ENCODE assay signal across 10 cellular contexts in genomic region chr12:132492522-132492921, GRCh38. TPM values are rescaled to one million over a fixed set of nuclear protein-coding genes. Genes with fewer than 3 reads are reported as not detected.
DNase-seq lines count a peak whose midpoint lies in the region; ATAC-seq lines count a peak whose summit lies in the region.
"Had no signal": no experiment of that assay in that cellular context is flagged by ENCODE, and none has a peak within 500 bp of the region (broad histone marks: within the 10 kb centered on the region; RNA-seq: fewer than 3 reads in every experiment).

No MANE protein-coding gene starts in this region.

- peak overlapping the region; percentile 78 for H3K27ac Mint-ChIP-seq in activated CD4-positive, alpha-beta T cell treated with anti-CD3 and anti-CD28 coated beads, Interleukin-2, amount 10 ng/mL, durations not matched to agents 7 days and 5 days
- peak overlapping the region in 2 of 3 donors; percentile 89 to 92 for H3K27ac Mint-ChIP-seq in IgD-negative memory B cell
- peak overlapping the region; percentile 83 for H3K27ac Mint-ChIP-seq in stimulated activated memory B cell treated with anti-CD40 and anti-IgM and Interleukin-4, amounts not matched to agents 10 μg/mL and 1 μg/mL and 100 μg/mL, for 72 hours

- no peaks in the 10 kb centered on the region for H3K27me3 ChIP-seq in duodenal mucosa (ENCODE audit: control insufficient read depth in 1 of 2, insufficient read depth in 2 of 2, low read length in 2 of 2)

- no peak overlapping the region for H3K27ac ChIP-seq in duodenal mucosa (ENCODE audit: low read depth, low read length)
- H3K27ac ChIP-seq: KMS-11 had no signal

- peaks cover 8% of the 10 kb centered on the region for H3K36me3 Mint-ChIP-seq in activated CD4-positive, alpha-beta T cell treated with anti-CD3 and anti-CD28 coated beads, Interleukin-2, amount 10 ng/mL, durations not matched to agents 7 days and 5 days (ENCODE audit: low read depth)
- H3K36me3 Mint-ChIP-seq in IgD-negative memory B cell, result peaks cover 5% of the 10 kb centered on the region
- peaks cover 22% of the 10 kb centered on the region for H3K36me3 Mint-ChIP-seq in stimulated activated memory B cell treated with anti-CD40 and anti-IgM and Interleukin-4, amounts not matched to agents 10 μg/mL and 1 μg/mL and 100 μg/mL, for 72 hours

- no peaks in the 10 kb centered on the region for H3K36me3 ChIP-seq in duodenal mucosa (ENCODE audit: control insufficient read depth in 1 of 2, insufficient read depth in 2 of 2, low read length in 2 of 2)

- no peaks in the 10 kb centered on the region for H3K9me3 Mint-ChIP-seq in activated CD4-positive, alpha-beta T cell treated with anti-CD3 and anti-CD28 coated beads, Interleukin-2, amount 10 ng/mL, durations not matched to agents 7 days and 5 days
- no peaks in the 10 kb centered on the region for H3K9me3 Mint-ChIP-seq in IgD-negative memory B cell
- H3K9me3 Mint-ChIP-seq in stimulated activated memory B cell treated with anti-CD40 and anti-IgM and Interleukin-4, amounts not matched to agents 10 μg/mL and 1 μg/mL and 100 μg/mL, for 72 hours, result no peaks in the 10 kb centered on the region

- peak; percentile 61 for ATAC-seq in stimulated activated memory B cell treated with anti-CD40 and anti-IgM and Interleukin-4, amounts not matched to agents 10 μg/mL and 1 μg/mL and 100 μg/mL, for 72 hours
- no peak for ATAC-seq in HG03354 (IDR thresholded peaks at IDR 0.05; ENCODE audit: poor library complexity, severe bottlenecking, unreplicated experiment)

- peak overlapping the region in 1 of 2 donors; percentile 16 for H3K9ac ChIP-seq in duodenal mucosa (ENCODE audit: low read depth in 1 of 2, low read length in 2 of 2)
- H3K9ac ChIP-seq: KMS-11 had no signal

- no peaks in the 10 kb centered on the region for H3K27me3 Mint-ChIP-seq in activated CD4-positive, alpha-beta T cell treated with anti-CD3 and anti-CD28 coated beads, Interleukin-2, amount 10 ng/mL, durations not matched to agents 7 days and 5 days
- H3K27me3 Mint-ChIP-seq in IgD-negative memory B cell, result no peaks in the 10 kb centered on the region
- H3K27me3 Mint-ChIP-seq in stimulated activated memory B cell treated with anti-CD40 and anti-IgM and Interleukin-4, amounts not matched to agents 10 μg/mL and 1 μg/mL and 100 μg/mL, for 72 hours, result no peaks in the 10 kb centered on the region

- CTCF ChIA-PET in activated CD4-positive, alpha-beta T cell treated with anti-CD3 and anti-CD28 coated beads, Interleukin-2, amount 10 ng/mL, durations not matched to agents 7 days and 5 days (lab: Charles Lee), result interaction anchor here (0.9 to 1.1 kb wide), 2 partner anchors 11 to 24 kb away, joined by 3 read pairs; no protein-coding TSS in a partner anchor

- peaks cover 44% of the 10 kb centered on the region for H3K4me1 Mint-ChIP-seq in activated CD4-positive, alpha-beta T cell treated with anti-CD3 and anti-CD28 coated beads, Interleukin-2, amount 10 ng/mL, durations not matched to agents 7 days and 5 days
- H3K4me1 Mint-ChIP-seq in IgD-negative memory B cell, result peaks cover 21 to 53% (median 33%) of the 10 kb centered on the region in 3 donors
- peaks cover 78% of the 10 kb centered on the region for H3K4me1 Mint-ChIP-seq in stimulated activated memory B cell treated with anti-CD40 and anti-IgM and Interleukin-4, amounts not matched to agents 10 μg/mL and 1 μg/mL and 100 μg/mL, for 72 hours

- peak overlapping the region; percentile 85 for H3K4me3 Mint-ChIP-seq in activated CD4-positive, alpha-beta T cell treated with anti-CD3 and anti-CD28 coated beads, Interleukin-2, amount 10 ng/mL, durations not matched to agents 7 days and 5 days
- H3K4me3 Mint-ChIP-seq in IgD-negative memory B cell, result peak overlapping the region; percentile 84 to 94 (median 92)
- peak overlapping the region; percentile 83 for H3K4me3 Mint-ChIP-seq in stimulated activated memory B cell treated with anti-CD40 and anti-IgM and Interleukin-4, amounts not matched to agents 10 μg/mL and 1 μg/mL and 100 μg/mL, for 72 hours

- H3K4me1 ChIP-seq in duodenal mucosa (ENCODE audit: control insufficient read depth in 1 of 2, insufficient read depth in 2 of 2, low read length in 2 of 2), result peaks cover 52 to 61% of the 10 kb centered on the region in 2 donors

- POLR2A ChIA-PET in activated CD4-positive, alpha-beta T cell treated with anti-CD3 and anti-CD28 coated beads, Interleukin-2, amount 10 ng/mL, durations not matched to agents 7 days and 5 days (lab: Charles Lee), result no interaction called here

- DNase-seq in activated CD4-positive, alpha-beta T cell treated with anti-CD3 and anti-CD28 coated beads, Interleukin-2, amount 10 ng/mL, durations not matched to agents 7 days and 5 days, result no peak
- DNase-seq in activated CD4-positive, alpha-beta T cell treated with anti-CD3 and anti-CD28 coated beads, Interleukin-2, amount 50 U/mL, for 4 hours, result no peak
- no peak for DNase-seq in NCI-H82 (lab: John Stamatoyannopoulos, UW)
- DNase-seq in medulla oblongata (ENCODE audit: extremely low spot score), result no peak
- DNase-seq: SW 1271 had no signal

- no peaks in the 10 kb centered on the region for H3K9me3 ChIP-seq in duodenal mucosa (ENCODE audit: control insufficient read depth in 1 of 2, low read length in 2 of 2)

- peak overlapping the region; percentile 79 to 89 for H3K4me3 ChIP-seq in duodenal mucosa (ENCODE audit: low read depth in 1 of 2, low read length in 2 of 2)

RNA-seq across cellular contexts. Expression of gene FBRSL1, which starts 2.6 kb away (rescaled TPM):
- 10 to 100 TPM; 49.8 to 51.1 TPM for total RNA-seq in activated CD4-positive, alpha-beta T cell treated with anti-CD3 and anti-CD28 coated beads, Interleukin-2, amount 10 ng/mL, durations not matched to agents 7 days and 5 days
- 6.8 TPM for polyA plus RNA-seq in IgD-negative memory B cell
